Comparison of ENCODE assay signal across 8 cellular contexts in the genomic region with DNA sequence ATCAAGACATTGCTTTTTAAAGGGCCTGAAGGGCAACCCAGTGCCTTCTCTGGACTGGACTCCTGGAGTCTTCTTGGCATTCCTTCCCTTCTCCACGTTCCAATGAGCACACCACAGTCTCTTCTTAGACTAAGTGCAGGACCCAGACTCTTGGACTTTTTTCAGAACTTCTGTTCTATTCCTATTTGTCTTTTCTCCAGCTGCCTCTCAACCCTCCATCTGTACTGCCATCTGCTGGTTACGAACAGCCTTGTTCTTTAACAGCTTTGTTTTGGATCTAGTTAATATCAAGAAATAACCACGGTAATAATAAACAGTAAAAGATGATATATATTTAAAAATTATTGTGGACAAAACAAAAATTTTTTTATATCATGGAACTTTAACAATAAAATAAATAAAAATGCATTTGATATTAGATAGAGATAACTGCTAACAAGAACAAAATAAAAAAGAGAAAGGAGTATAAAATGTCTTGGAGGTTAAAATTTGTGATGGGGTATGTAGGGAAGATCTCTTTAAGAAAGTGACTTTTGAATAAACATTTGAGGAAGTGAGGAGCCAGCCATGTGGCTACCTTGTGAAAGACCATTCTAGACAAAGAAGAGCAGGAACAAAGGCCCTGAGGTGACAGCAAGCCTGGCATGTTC.
DNase-seq lines count a peak whose midpoint lies in the region; ATAC-seq lines count a peak whose summit lies in the region.

No MANE protein-coding gene starts in this region.

- peak; percentile 33 for DNase-seq in NCI-H2196 (lab: John Stamatoyannopoulos, UW; ENCODE audit: unreplicated experiment)
- DNase-seq in NCI-H2196 treated with DMSO at 0.1 percent for 48 hours (lab: John Stamatoyannopoulos, UW; ENCODE audit: unreplicated experiment): no peak
- DNase-seq in NCI-H1694 (lab: John Stamatoyannopoulos, UW): peak; percentile 35
- DNase-seq in amniotic stem cell (lab: John Stamatoyannopoulos, UW): peak; percentile 28
- DNase-seq in inferior parietal cortex (ENCODE audit: extremely low spot score): peak; percentile 47
- DNase-seq in stimulated activated naive CD4-positive, alpha-beta T cell treated with Interleukin-2 at 50 U/mL for 16 hours (lab: John Stamatoyannopoulos, UW): no peak

- ATAC-seq in HG03439 (IDR thresholded peaks at IDR 0.05; ENCODE audit: unreplicated experiment) (no peak), HG03135 (IDR thresholded peaks at IDR 0.05; ENCODE audit: unreplicated experiment) (no peak)

Comparison
In these comparisons a context has a peak if more than half of its experiments do, and no peak if none do; other contexts are left out.
1. DNase-seq: peak in NCI-H2196 (single experiment), NCI-H1694 (single experiment), amniotic stem cell (single experiment) and inferior parietal cortex (single experiment); none in NCI-H2196 treated with DMSO at 0.1 percent for 48 hours (single experiment) and stimulated activated naive CD4-positive, alpha-beta T cell treated with Interleukin-2 at 50 U/mL for 16 hours (single experiment).